20 cellular contexts compared by ENCODE assay signal in genomic region chr2:73783883-73784282, GRCh38. TPM values are rescaled to one million over a fixed set of nuclear protein-coding genes. Genes with fewer than 3 reads are reported as not detected.
"Had no signal": no experiment of that assay in that cellular context is flagged by ENCODE, and none has a peak within 500 bp of the region (broad histone marks: within the 10 kb centered on the region; RNA-seq: fewer than 3 reads in every experiment).

Gene C2orf78 (plus strand): TSS chr2:73784183. CDS start chr2:73784310, 127 bp downstream.

RNA-seq across cellular contexts. Expression of gene C2orf78, which starts in this region (rescaled TPM):
- total RNA-seq: chondrocyte, dermis microvascular lymphatic vessel endothelial cell, endodermal cell, endothelial cell of umbilical vein, frontal cortex, glomerular endothelial cell, heart left ventricle, liver, lung microvascular endothelial cell, mucosa of descending colon, natural killer cell, neural crest cell, occipital lobe, renal cortical epithelial cell, skeletal muscle tissue, spleen, temporal lobe, tibial nerve, ureter had no signal
- polyA plus RNA-seq: endothelial cell of umbilical vein, esophagus, heart left ventricle, spleen had no signal
